9 cellular contexts compared by ENCODE assay signal in the genomic region with DNA sequence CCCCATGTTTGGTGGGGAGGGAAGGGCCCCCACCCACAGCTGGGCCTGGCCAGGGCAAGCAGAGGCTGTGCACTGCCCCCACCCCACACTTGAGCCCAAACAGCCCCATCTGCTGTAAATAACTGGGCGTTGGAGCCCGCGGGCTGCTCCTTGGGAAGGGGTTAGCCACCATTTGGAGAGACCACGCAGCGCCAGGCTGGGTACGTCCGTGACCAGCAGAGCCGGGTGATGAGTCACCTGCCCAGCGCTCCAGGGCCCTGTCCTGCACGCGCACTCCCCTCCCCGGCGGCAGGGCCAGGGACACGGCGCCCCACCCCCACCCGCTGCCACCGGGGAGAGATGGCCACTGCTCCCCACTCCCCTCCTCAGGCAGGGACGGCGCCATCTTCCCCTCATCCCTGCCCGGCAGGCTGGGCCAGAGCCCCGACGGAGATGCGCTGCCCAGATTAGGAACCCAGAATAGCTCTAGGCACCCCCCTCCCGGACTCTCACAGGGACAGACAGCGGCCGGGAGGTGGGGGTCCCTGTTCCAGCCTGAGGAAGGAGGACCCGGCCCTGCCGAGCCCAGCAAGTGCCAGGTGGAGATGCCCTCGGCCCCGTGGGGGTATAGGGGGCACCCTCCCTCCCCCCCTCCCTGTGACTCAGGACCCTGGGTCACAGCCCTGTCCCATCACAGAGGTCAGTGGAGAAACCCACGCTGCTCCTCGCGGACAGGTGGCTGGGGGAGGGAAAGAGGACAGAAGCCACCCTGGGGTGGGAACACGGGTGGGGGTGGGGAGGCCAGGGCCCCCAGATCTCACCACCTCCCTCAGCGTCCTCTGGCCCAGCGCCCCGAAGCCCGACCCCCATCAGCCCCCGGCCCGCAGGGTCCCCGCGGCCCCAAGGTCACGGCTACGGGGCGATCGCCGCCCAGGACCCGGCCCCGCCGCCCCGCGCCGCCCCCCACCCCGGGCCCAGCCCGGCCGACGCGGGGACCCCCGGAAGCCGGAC. TPM values are rescaled to one million over a fixed set of nuclear protein-coding genes. Genes with fewer than 3 reads are reported as not detected.
DNase-seq lines count a peak whose midpoint lies in the region; ATAC-seq and TF ChIP-seq lines count a peak whose summit lies in the region.
"Had no signal": no experiment of that assay in that cellular context is flagged by ENCODE, and none has a peak within 500 bp of the region (broad histone marks: within the 10 kb centered on the region; RNA-seq: fewer than 3 reads in every experiment).

No MANE protein-coding gene starts in this region.

- no peak for TF ChIP-seq POLR2A in transverse colon (IDR thresholded peaks at IDR 0.05)

- H3K9me3 Mint-ChIP-seq in activated T-helper 17 cell treated with anti-CD3 and anti-CD28 coated beads, Interleukin-2, amount 50 U/mL, for 72 hours, result no peaks in the 10 kb centered on the region
- H3K9me3 Mint-ChIP-seq: activated naive CD4-positive, alpha-beta T cell treated with anti-CD3 and anti-CD28 coated beads, Interleukin-2, amount 50 U/mL, for 72 hours had no signal

- no peak overlapping the region for H3K4me3 Mint-ChIP-seq in activated T-helper 17 cell treated with anti-CD3 and anti-CD28 coated beads, Interleukin-2, amount 50 U/mL, for 72 hours

- peaks cover 4% of the 10 kb centered on the region for H3K27me3 Mint-ChIP-seq in activated T-helper 17 cell treated with anti-CD3 and anti-CD28 coated beads, Interleukin-2, amount 50 U/mL, for 72 hours

- no peaks in the 10 kb centered on the region for H3K4me1 Mint-ChIP-seq in activated T-helper 17 cell treated with anti-CD3 and anti-CD28 coated beads, Interleukin-2, amount 50 U/mL, for 72 hours

- no peak for TF ChIP-seq EP300 in transverse colon (IDR thresholded peaks at IDR 0.05; ENCODE audit: low read depth)

- no peak overlapping the region for H3K9ac ChIP-seq in iPS-15b (ENCODE audit: low read depth, low read length)

- no peaks in the 10 kb centered on the region for H3K36me3 Mint-ChIP-seq in activated T-helper 17 cell treated with anti-CD3 and anti-CD28 coated beads, Interleukin-2, amount 50 U/mL, for 72 hours (ENCODE audit: low read depth)
- H3K36me3 Mint-ChIP-seq: activated naive CD4-positive, alpha-beta T cell treated with anti-CD3 and anti-CD28 coated beads, Interleukin-2, amount 50 U/mL, for 72 hours had no signal

- TF ChIP-seq CTCF in transverse colon (IDR thresholded peaks at IDR 0.05), result no peak

- H3K9me3 ChIP-seq in iPS-15b (ENCODE audit: control insufficient read depth, insufficient read depth, low read length), result no peaks in the 10 kb centered on the region
- no peaks in the 10 kb centered on the region for H3K9me3 ChIP-seq in thymus (ENCODE audit: control insufficient read depth)
- no peaks in the 10 kb centered on the region for H3K9me3 ChIP-seq in transverse colon

- no peak overlapping the region for H3K27ac Mint-ChIP-seq in activated T-helper 17 cell treated with anti-CD3 and anti-CD28 coated beads, Interleukin-2, amount 50 U/mL, for 72 hours
- H3K27ac Mint-ChIP-seq: activated naive CD4-positive, alpha-beta T cell treated with anti-CD3 and anti-CD28 coated beads, Interleukin-2, amount 50 U/mL, for 72 hours had no signal

- H3K27ac ChIP-seq in thymus (ENCODE audit: low read depth), result no peak overlapping the region
- no peak overlapping the region for H3K27ac ChIP-seq in transverse colon

- intact Hi-C loops in transverse colon (cut with DNase I; ENCODE audit: low total_unique reads), result no loop called here

- H3K36me3 ChIP-seq in iPS-15b (ENCODE audit: control insufficient read depth, insufficient read depth, low read length), result peaks cover 13% of the 10 kb centered on the region
- no peaks in the 10 kb centered on the region for H3K36me3 ChIP-seq in thymus (ENCODE audit: control insufficient read depth, insufficient read depth)
- H3K36me3 ChIP-seq in transverse colon, result no peaks in the 10 kb centered on the region

- peak; percentile 58 for DNase-seq in NCI-H82 (lab: John Stamatoyannopoulos, UW)
- no peak for DNase-seq in NCI-H82 treated with DMSO at 0.1 percent for 48 hours (lab: John Stamatoyannopoulos, UW; ENCODE audit: unreplicated experiment)
- DNase-seq in transverse colon, result no peak
- no peak for DNase-seq in UCSD-AML1 (lab: John Stamatoyannopoulos, UW; ENCODE audit: unreplicated experiment)

- WGBS in thymus, result 9% methylated on average over 60 of the region's 60 CpGs
- WGBS in transverse colon (ENCODE audit: low coverage in 1 of 2), 2 donors, result 10% methylated on average over 34 of the region's 60 CpGs; no CpG with 5 or more reads in 1 of the 2 donors

- H3K4me3 ChIP-seq in iPS-15b (ENCODE audit: low read depth, low read length) (peak overlapping the region; percentile 37), thymus (ENCODE audit: low read length) (peak overlapping the region; percentile 40), transverse colon (peak overlapping the region in 2 of 4 donors; percentile 29 to 44)

- peak; percentile 33 for ATAC-seq in activated T-helper 17 cell treated with anti-CD3 and anti-CD28 coated beads, Interleukin-2, amount 50 U/mL, for 72 hours (replicated peaks)
- no peak for ATAC-seq in HG02642 (IDR thresholded peaks at IDR 0.05; ENCODE audit: poor library complexity, unreplicated experiment)

- peaks cover 16% of the 10 kb centered on the region for H3K27me3 ChIP-seq in iPS-15b (ENCODE audit: control insufficient read depth, insufficient read depth, low read length)
- peaks cover 49% of the 10 kb centered on the region for H3K27me3 ChIP-seq in thymus (ENCODE audit: control insufficient read depth, insufficient read depth)
- peaks cover 73% of the 10 kb centered on the region for H3K27me3 ChIP-seq in transverse colon

- in situ Hi-C loops in transverse colon (cut with MboI; ENCODE audit: low pct_ligation_motif_present in 1 of 4, low pct_unique_long_range_greater_than_20kb in 1 of 4, low sequenced_read_pairs in 3 of 4), result no loop called here

- no peaks in the 10 kb centered on the region for H3K4me1 ChIP-seq in iPS-15b (ENCODE audit: control insufficient read depth, insufficient read depth, low read length)
- H3K4me1 ChIP-seq in thymus (ENCODE audit: control insufficient read depth, insufficient read depth, low read length), result no peaks in the 10 kb centered on the region
- H3K4me1 ChIP-seq in transverse colon, result peaks cover 0 to 19% (median 13%) of the 10 kb centered on the region in 4 donors

RNA-seq across cellular contexts. Expression of a gene that starts 0.6 kb away (rescaled TPM):
- total RNA-seq in activated T-helper 17 cell treated with anti-CD3 and anti-CD28 coated beads, Interleukin-2, amount 50 U/mL, for 72 hours, result 10 to 100 TPM in 1 of 2 donors, under 1 TPM in 1; 0.80 to 10.9 TPM
- polyA plus RNA-seq in thymus, result 2.2 TPM
- total RNA-seq in transverse colon, result 1 to 10 TPM in 3 of 4 donors, under 1 TPM in 1; 0.75 to 5.0 (median 3.3) TPM

RNA-seq across cellular contexts. Expression of a gene that starts 22.3 kb away (rescaled TPM):
- total RNA-seq in activated T-helper 17 cell treated with anti-CD3 and anti-CD28 coated beads, Interleukin-2, amount 50 U/mL, for 72 hours, result 10 to 100 TPM; 65.5 to 87.5 TPM
- 229 TPM for polyA plus RNA-seq in thymus
- 100 to 1,000 TPM; 320 to 695 (median 517) TPM for total RNA-seq in transverse colon

RNA-seq across cellular contexts. Expression of a gene that starts 25.8 kb away (rescaled TPM):
- total RNA-seq in activated T-helper 17 cell treated with anti-CD3 and anti-CD28 coated beads, Interleukin-2, amount 50 U/mL, for 72 hours, result under 1 TPM in 1 of 2 donors, not detected in 1; 0.66 TPM
- polyA plus RNA-seq in thymus, result 0.48 TPM
- under 1 TPM in 3 of 4 donors, not detected in 1; 0.32 to 0.41 (median 0.37) TPM for total RNA-seq in transverse colon

RNA-seq across cellular contexts. Expression of a gene that starts 38.9 kb away (rescaled TPM):
- 1 to 10 TPM in 1 of 2 donors, under 1 TPM in 1; 0.69 to 1.9 TPM for total RNA-seq in activated T-helper 17 cell treated with anti-CD3 and anti-CD28 coated beads, Interleukin-2, amount 50 U/mL, for 72 hours
- 2.7 TPM for polyA plus RNA-seq in thymus
- total RNA-seq in transverse colon, result 100 to 1,000 TPM in 2 of 4 donors, 10 to 100 TPM in 2; 90.5 to 147 (median 103) TPM

RNA-seq across cellular contexts. Expression of a gene that starts 49.3 kb away (rescaled TPM):
- not detected for total RNA-seq in activated T-helper 17 cell treated with anti-CD3 and anti-CD28 coated beads, Interleukin-2, amount 50 U/mL, for 72 hours
- polyA plus RNA-seq in thymus, result 0.05 TPM
- total RNA-seq in transverse colon, result under 1 TPM in 1 of 4 donors, not detected in 3; 0.79 TPM
- total RNA-seq: activated naive CD4-positive, alpha-beta T cell treated with anti-CD3 and anti-CD28 coated beads, Interleukin-2, amount 50 U/mL, for 72 hours had no signal
